ENCODE assay signal across 1 cellular context in genomic region chr7:135976312-135977019, GRCh38.
TF ChIP-seq lines count a peak whose summit lies in the region.

No MANE protein-coding gene starts in this region.

TF ChIP-seq in K562, 482 proteins besides CTCF, POLR2A, EP300 and RAD21 (continued from another document and continues in another):
- TF ChIP-seq ZBED1 (IDR thresholded peaks at IDR 0.05) (no peak), KDM1A (IDR thresholded peaks at IDR 0.05) (peak in 1 of 2 experiments; percentile 38; a peak in 1 of 4 replicates), ZNF146 (CRISPR knock-in tag; IDR thresholded peaks at IDR 0.05; ENCODE audit: unreplicated experiment) (no peak), SLC30A9 (CRISPR knock-in tag; IDR thresholded peaks at IDR 0.05) (no peak), PHF20 (IDR thresholded peaks at IDR 0.05; ENCODE audit: partially characterized antibody) (no peak), ZNF143 (CRISPR knock-in tag; IDR thresholded peaks at IDR 0.05) (no peak), ATF6 (CRISPR knock-in tag; IDR thresholded peaks at IDR 0.05) (peak; percentile 74; the same call in 1 of the 2 replicates), ZNF316 (IDR thresholded peaks at IDR 0.05) (no peak), BDP1 (IDR thresholded peaks at IDR 0.05; ENCODE audit: insufficient read depth, insufficient read length) (no peak), ZNF347 (CRISPR knock-in tag; IDR thresholded peaks at IDR 0.05; ENCODE audit: low read depth) (no peak), ZC3H4 (CRISPR knock-in tag; IDR thresholded peaks at IDR 0.05; ENCODE audit: borderline replicate concordance) (no peak), HDAC3 (IDR thresholded peaks at IDR 0.05; ENCODE audit: borderline replicate concordance, partially characterized antibody) (peak; percentile 4), NFIC (IDR thresholded peaks at IDR 0.05) (0 out of 2 replicates have a peak, but pooled peaks have one; percentile 22), MNT (conservative IDR thresholded peaks at IDR 0.05) (0 out of 4 replicates have a peak, but pooled peaks of 1 of the 2 experiments have one; percentile 13), NKRF (IDR thresholded peaks at IDR 0.05; ENCODE audit: borderline replicate concordance) (no peak), PREB (CRISPR knock-in tag; IDR thresholded peaks at IDR 0.05) (no peak), ZFPM2 (CRISPR knock-in tag; IDR thresholded peaks at IDR 0.05) (no peak), DPF2 (IDR thresholded peaks at IDR 0.05) (peak; percentile 16; the same call in 1 of the 2 replicates), POLR2AphosphoS5 (IDR thresholded peaks at IDR 0.05; ENCODE audit: control insufficient read depth, insufficient read depth, low read depth, low read length) (no peak), HNRNPH1 (optimal IDR thresholded peaks at IDR 0.05; ENCODE audit: low read depth, low read length) (no peak), ARID4B (CRISPR knock-in tag; IDR thresholded peaks at IDR 0.05) (no peak; the same call in 1 of the 2 replicates), MGA (IDR thresholded peaks at IDR 0.05) (no peak), ZNF263 (CRISPR knock-in tag; IDR thresholded peaks at IDR 0.05; ENCODE audit: borderline replicate concordance) (0 out of 2 replicates have a peak, but pooled peaks have one; percentile 45), ARID1B (IDR thresholded peaks at IDR 0.05) (peak; percentile 16; the same call in 1 of the 2 replicates), ZBTB1 (CRISPR knock-in tag; IDR thresholded peaks at IDR 0.05; ENCODE audit: borderline replicate concordance, low read depth) (no peak)
- TF ChIP-seq, protein P1, sequence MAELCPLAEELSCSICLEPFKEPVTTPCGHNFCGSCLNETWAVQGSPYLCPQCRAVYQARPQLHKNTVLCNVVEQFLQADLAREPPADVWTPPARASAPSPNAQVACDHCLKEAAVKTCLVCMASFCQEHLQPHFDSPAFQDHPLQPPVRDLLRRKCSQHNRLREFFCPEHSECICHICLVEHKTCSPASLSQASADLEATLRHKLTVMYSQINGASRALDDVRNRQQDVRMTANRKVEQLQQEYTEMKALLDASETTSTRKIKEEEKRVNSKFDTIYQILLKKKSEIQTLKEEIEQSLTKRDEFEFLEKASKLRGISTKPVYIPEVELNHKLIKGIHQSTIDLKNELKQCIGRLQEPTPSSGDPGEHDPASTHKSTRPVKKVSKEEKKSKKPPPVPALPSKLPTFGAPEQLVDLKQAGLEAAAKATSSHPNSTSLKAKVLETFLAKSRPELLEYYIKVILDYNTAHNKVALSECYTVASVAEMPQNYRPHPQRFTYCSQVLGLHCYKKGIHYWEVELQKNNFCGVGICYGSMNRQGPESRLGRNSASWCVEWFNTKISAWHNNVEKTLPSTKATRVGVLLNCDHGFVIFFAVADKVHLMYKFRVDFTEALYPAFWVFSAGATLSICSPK (IDR thresholded peaks at IDR 0.05; ENCODE audit: borderline replicate concordance) = 0 out of 2 replicates have a peak, but pooled peaks have one; percentile 12
